ENCODE assay signal across 15 cellular contexts in genomic region chr7:14760730-14761129, GRCh38.
DNase-seq lines count a peak whose midpoint lies in the region; ATAC-seq and TF ChIP-seq lines count a peak whose summit lies in the region.
"Had no signal": no experiment of that assay in that cellular context is flagged by ENCODE, and none has a peak within 500 bp of the region (broad histone marks: within the 10 kb centered on the region; RNA-seq: fewer than 3 reads in every experiment).

No MANE protein-coding gene starts in this region.

- TF ChIP-seq POLR2A in gastrocnemius medialis (IDR thresholded peaks at IDR 0.05) (no peak), tibial nerve (IDR thresholded peaks at IDR 0.05) (no peak)

- H3K36me3 ChIP-seq in cardiac muscle cell: no peaks in the 10 kb centered on the region
- H3K36me3 ChIP-seq in muscle layer of colon (ENCODE audit: insufficient read depth, low read length): no peaks in the 10 kb centered on the region
- no peaks in the 10 kb centered on the region for H3K36me3 ChIP-seq in gastrocnemius medialis
- H3K36me3 ChIP-seq in tibial nerve: no peaks in the 10 kb centered on the region
- no peaks in the 10 kb centered on the region for H3K36me3 ChIP-seq in ascending aorta

- no peak for DNase-seq in cardiac muscle cell (ENCODE audit: low read depth in 1 of 2, low spot score in 1 of 2)
- DNase-seq in Right ventricle myocardium inferior (ENCODE audit: missing footprints): no peak
- DNase-seq in gastrocnemius medialis: no peak
- no peak for DNase-seq in tibial nerve (ENCODE audit: low spot score in 2 of 2)
- no peak for DNase-seq in ascending aorta (ENCODE audit: low spot score in 2 of 2)
- DNase-seq: 8988T; CD4-positive, alpha-beta memory T cell; H9; Kasumi-1; NCI-H226; NCI-H526 had no signal

- H3K27me3 ChIP-seq in cardiac muscle cell (no peaks in the 10 kb centered on the region), muscle layer of colon (ENCODE audit: control insufficient read depth in 1 of 2, insufficient read depth in 2 of 2, low read length in 2 of 2) (no peaks in the 10 kb centered on the region), gastrocnemius medialis (no peaks in the 10 kb centered on the region), tibial nerve (no peaks in the 10 kb centered on the region), ascending aorta (no peaks in the 10 kb centered on the region)

- intact Hi-C loops in Right ventricle myocardium inferior (cut with DNase I): loop anchor here (5.0 kb wide), 1 partner anchor 72 kb away; no protein-coding TSS in a partner anchor
- intact Hi-C loops in gastrocnemius medialis (cut with DNase I; ENCODE audit: low total_unique reads): loop anchor here (1.0 kb wide), 1 partner anchor 76 kb away; no protein-coding TSS in a partner anchor
- intact Hi-C loops in ascending aorta (cut with DNase I): no loop called here

- ATAC-seq in Right ventricle myocardium inferior: no peak
- no peak for ATAC-seq in gastrocnemius medialis
- ATAC-seq in HG02571 (IDR thresholded peaks at IDR 0.05; ENCODE audit: unreplicated experiment): no peak

- peaks cover 12% of the 10 kb centered on the region for H3K4me1 ChIP-seq in cardiac muscle cell (ENCODE audit: low read depth)
- peaks cover 28% of the 10 kb centered on the region for H3K4me1 ChIP-seq in muscle layer of colon (ENCODE audit: insufficient read depth, low read length)
- peaks cover 36 to 37% of the 10 kb centered on the region in 2 donors for H3K4me1 ChIP-seq in gastrocnemius medialis
- H3K4me1 ChIP-seq in tibial nerve: peaks cover 0 to 8% (median 0%) of the 10 kb centered on the region in 4 donors
- no peaks in the 10 kb centered on the region for H3K4me1 ChIP-seq in ascending aorta

- no peak for TF ChIP-seq EP300 in tibial nerve (IDR thresholded peaks at IDR 0.05)

- H3K4me3 ChIP-seq in cardiac muscle cell (no peak overlapping the region), muscle layer of colon (ENCODE audit: low read depth in 1 of 2, low read length in 2 of 2) (no peak overlapping the region), gastrocnemius medialis (no peak overlapping the region), tibial nerve (no peak overlapping the region), ascending aorta (no peak overlapping the region)

- no peak overlapping the region for H3K9ac ChIP-seq in muscle layer of colon (ENCODE audit: low read length)

- WGBS in tibial nerve, 2 donors: 77 to 78% methylated on average over 1 of the region's 1 CpG

- TF ChIP-seq CTCF in cardiac muscle cell (IDR thresholded peaks at IDR 0.05; ENCODE audit: low read depth, low read length) (no peak), VCaP (conservative IDR thresholded peaks at IDR 0.05) (no peak), gastrocnemius medialis (IDR thresholded peaks at IDR 0.05 in 4 of 5, conservative IDR thresholded peaks at IDR 0.05 in 1 of 5) (no peak), tibial nerve (IDR thresholded peaks at IDR 0.05) (no peak), ascending aorta (IDR thresholded peaks at IDR 0.05) (no peak)

- in situ Hi-C loops in gastrocnemius medialis (cut with MboI; ENCODE audit: low sequenced_read_pairs in 4 of 4): no loop called here

- H3K27ac ChIP-seq in cardiac muscle cell: peak overlapping the region; percentile 81
- peak overlapping the region; percentile 85 for H3K27ac ChIP-seq in VCaP
- H3K27ac ChIP-seq in muscle layer of colon (ENCODE audit: low read depth, low read length): peak overlapping the region; percentile 67
- peak overlapping the region; percentile 78 to 86 (median 84) for H3K27ac ChIP-seq in gastrocnemius medialis
- no peak overlapping the region for H3K27ac ChIP-seq in tibial nerve
- H3K27ac ChIP-seq in ascending aorta: no peak overlapping the region
- H3K27ac ChIP-seq: HL-60 had no signal

- no peaks in the 10 kb centered on the region for H3K9me3 ChIP-seq in cardiac muscle cell (ENCODE audit: low read depth)
- no peaks in the 10 kb centered on the region for H3K9me3 ChIP-seq in muscle layer of colon (ENCODE audit: low read length)
- no peaks in the 10 kb centered on the region for H3K9me3 ChIP-seq in gastrocnemius medialis
- no peaks in the 10 kb centered on the region for H3K9me3 ChIP-seq in tibial nerve
- H3K9me3 ChIP-seq in ascending aorta: no peaks in the 10 kb centered on the region

Comparison
In these comparisons a context has a peak if more than half of its experiments do, and no peak if none do; other contexts are left out.
1. H3K27ac ChIP-seq: peak in cardiac muscle cell (single experiment), VCaP (single experiment), muscle layer of colon (single experiment) and gastrocnemius medialis (4 of 4); none in tibial nerve (0 of 4) and ascending aorta (0 of 2).